Comparison of ENCODE assay signal across 13 cellular contexts in the genomic region with DNA sequence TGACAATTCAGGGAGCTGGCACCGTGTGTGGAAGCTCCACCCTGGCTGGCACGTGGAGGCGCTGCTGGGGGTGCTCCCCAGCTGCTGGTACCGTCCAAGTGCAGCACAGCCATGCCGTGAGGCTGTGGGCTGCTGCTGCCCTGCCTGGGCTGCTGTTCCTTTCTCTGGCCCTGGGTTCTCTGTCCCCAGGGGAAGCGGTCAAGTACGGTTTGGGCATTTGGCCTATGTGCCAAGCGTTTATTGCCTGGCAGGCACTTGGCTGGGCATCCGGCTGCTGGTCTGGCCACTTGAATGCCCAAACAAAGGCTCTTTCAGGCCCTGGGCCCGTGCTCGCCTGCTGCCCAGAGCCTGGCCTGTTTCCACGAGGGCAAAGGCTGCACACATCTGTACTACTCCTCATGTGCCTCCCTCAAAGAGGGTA. TPM values are rescaled to one million over a fixed set of nuclear protein-coding genes. Genes with fewer than 3 reads are reported as not detected.
DNase-seq lines count a peak whose midpoint lies in the region; ATAC-seq and TF ChIP-seq lines count a peak whose summit lies in the region.
"Had no signal": no experiment of that assay in that cellular context is flagged by ENCODE, and none has a peak within 500 bp of the region (broad histone marks: within the 10 kb centered on the region; RNA-seq: fewer than 3 reads in every experiment).

No MANE protein-coding gene starts in this region.

- peak in 1 of 2 donors; percentile 63 for TF ChIP-seq EP300 in tibial nerve (IDR thresholded peaks at IDR 0.05)

- ATAC-seq in heart left ventricle: peak; percentile 83 to 92 (median 88)
- ATAC-seq: stimulated activated naive CD8-positive, alpha-beta T cell treated with anti-CD3 and anti-CD28 coated beads, Interleukin-15, Interleukin-2, amounts not matched to agents 100 U/mL and 50 U/mL, for 24 hours had no signal

- H3K36me3 ChIP-seq in heart left ventricle (peaks cover 0 to 11% (median 0%) of the 10 kb centered on the region in 9 donors), muscle layer of colon (ENCODE audit: insufficient read depth, low read length) (peaks cover 5% of the 10 kb centered on the region), tibial nerve (peaks cover 0 to 43% (median 0%) of the 10 kb centered on the region in 3 donors)

- no peaks in the 10 kb centered on the region for H3K27me3 ChIP-seq in heart left ventricle
- no peaks in the 10 kb centered on the region for H3K27me3 ChIP-seq in muscle layer of colon (ENCODE audit: control insufficient read depth in 1 of 2, insufficient read depth in 2 of 2, low read length in 2 of 2)
- no peaks in the 10 kb centered on the region for H3K27me3 ChIP-seq in tibial nerve

- 44 to 60% (median 51%) methylated on average over 9 to 12 of the region's 12 CpGs for WGBS in heart left ventricle, 4 donors
- WGBS in tibial nerve, 2 donors: 35 to 50% methylated on average over 9 to 11 of the region's 12 CpGs

- no peak for TF ChIP-seq CTCF in heart left ventricle (IDR thresholded peaks at IDR 0.05)
- TF ChIP-seq CTCF in tibial nerve (IDR thresholded peaks at IDR 0.05): no peak

- DNase-seq in anterior cingulate cortex (lab: John Stamatoyannopoulos, UW): peak in 57 of 58 donors; percentile 11 to 93 (median 76)
- peak; percentile 68 to 87 (median 71) for DNase-seq in heart left ventricle
- peak in 1 of 2 donors; percentile 18 for DNase-seq in tibial nerve (ENCODE audit: low spot score in 2 of 2)
- DNase-seq in HuH-7.5 (ENCODE audit: low spot score): no peak
- no peak for DNase-seq in iPS-NIHi11 (ENCODE audit: low spot score)
- DNase-seq in SK-N-DZ (ENCODE audit: low spot score): no peak
- no peak for DNase-seq in kidney tubule cell (ENCODE audit: low spot score)
- DNase-seq: activated B cell treated with CpG ODN at 0.5 μM for 24 hours; activated naive CD4-positive, alpha-beta T cell treated with anti-CD3 and anti-CD28 coated beads, Interleukin-2, amount 50 U/mL, for 16 hours; CD4-positive, alpha-beta memory T cell; retina; stimulated activated naive CD8-positive, alpha-beta T cell treated with anti-CD3 and anti-CD28 coated beads, Interleukin-15, Interleukin-2, amounts not matched to agents 100 U/mL and 50 U/mL, for 24 hours had no signal

- no peak for TF ChIP-seq POLR2A in heart left ventricle (IDR thresholded peaks at IDR 0.05)
- TF ChIP-seq POLR2A in tibial nerve (IDR thresholded peaks at IDR 0.05): peak in 1 of 2 donors; percentile 15

- H3K27ac ChIP-seq in heart left ventricle: peak overlapping the region in 11 of 12 donors; percentile 41 to 86 (median 71)
- peak overlapping the region; percentile 76 for H3K27ac ChIP-seq in muscle layer of colon (ENCODE audit: low read depth, low read length)
- peak overlapping the region; percentile 21 to 84 (median 70) for H3K27ac ChIP-seq in tibial nerve

- H3K4me3 ChIP-seq in heart left ventricle (no peak overlapping the region), muscle layer of colon (ENCODE audit: low read depth in 1 of 2, low read length in 2 of 2) (no peak overlapping the region), tibial nerve (no peak overlapping the region)

- H3K9me3 ChIP-seq in heart left ventricle (no peaks in the 10 kb centered on the region), muscle layer of colon (ENCODE audit: low read length) (no peaks in the 10 kb centered on the region), tibial nerve (no peaks in the 10 kb centered on the region)

- peaks cover 0 to 21% (median 10%) of the 10 kb centered on the region in 12 donors for H3K4me1 ChIP-seq in heart left ventricle
- peaks cover 12% of the 10 kb centered on the region for H3K4me1 ChIP-seq in muscle layer of colon (ENCODE audit: insufficient read depth, low read length)
- peaks cover 0 to 23% (median 5%) of the 10 kb centered on the region in 4 donors for H3K4me1 ChIP-seq in tibial nerve

- intact Hi-C loops in heart left ventricle (cut with DNase I): loop anchor here in 1 of 10 donors (5.0 kb wide), 1 partner anchor 42 kb away; a partner anchor contains a TSS

- H3K9ac ChIP-seq in muscle layer of colon (ENCODE audit: low read length): no peak overlapping the region

RNA-seq across cellular contexts. Expression of a gene that starts 39.6 kb away (rescaled TPM):
- total RNA-seq in heart left ventricle (10 to 100 TPM; 18.8 to 45.2 (median 26.6) TPM), tibial nerve (10 to 100 TPM; 14.1 to 24.3 (median 18.1) TPM)
- polyA plus RNA-seq in heart left ventricle: 10 to 100 TPM; 18.8 to 23.8 TPM
- polyA plus RNA-seq in SK-N-DZ (2014; cell fraction: cytosol; rRNA removed): 0.90 and 3.7 TPM in 2 replicates
- polyA plus RNA-seq in SK-N-DZ (2014; cell fraction: nucleus; rRNA removed): 57.6 and 75.5 TPM in 2 replicates

RNA-seq across cellular contexts. Expression of a gene that starts 41.3 kb away (rescaled TPM):
- total RNA-seq in heart left ventricle (10 to 100 TPM in 2 of 9 donors, 1 to 10 TPM in 7; 5.8 to 13.2 (median 7.6) TPM), tibial nerve (10 to 100 TPM; 10.1 to 13.9 (median 11.5) TPM)
- 10 to 100 TPM in 1 of 2 donors, 1 to 10 TPM in 1; 6.4 to 12.1 TPM for polyA plus RNA-seq in heart left ventricle
- 16.9 and 18.2 TPM in 2 replicates for polyA plus RNA-seq in SK-N-DZ (2014; cell fraction: cytosol; rRNA removed)
- polyA plus RNA-seq in SK-N-DZ (2014; cell fraction: nucleus; rRNA removed): 58.7 and 60.7 TPM in 2 replicates

RNA-seq across cellular contexts. Expression of a gene that starts 50.0 kb away (rescaled TPM):
- total RNA-seq in heart left ventricle (10 to 100 TPM in 5 of 9 donors, 1 to 10 TPM in 4; 6.2 to 17.0 (median 12.0) TPM), tibial nerve (10 to 100 TPM in 3 of 4 donors, 1 to 10 TPM in 1; 9.4 to 18.3 (median 12.2) TPM)
- polyA plus RNA-seq in heart left ventricle: 1 to 10 TPM; 6.9 to 7.2 TPM
- polyA plus RNA-seq in SK-N-DZ (2014; cell fraction: cytosol; rRNA removed): 3.3 and 4.6 TPM in 2 replicates
- 3.4 and 6.6 TPM in 2 replicates for polyA plus RNA-seq in SK-N-DZ (2014; cell fraction: nucleus; rRNA removed)

Comparison
In these comparisons a context has a peak if more than half of its experiments do, and no peak if none do; other contexts are left out.
1. DNase-seq: peak in anterior cingulate cortex (57 of 58) and heart left ventricle (5 of 5); none in HuH-7.5 (single experiment), iPS-NIHi11 (single experiment), SK-N-DZ (single experiment) and kidney tubule cell (single experiment).
2. Peak in every context shown above with its lines, with median percentiles within 50 percentile points of each other: H3K27ac ChIP-seq.